ENCODE assay signal across 8 cellular contexts in the genomic region with DNA sequence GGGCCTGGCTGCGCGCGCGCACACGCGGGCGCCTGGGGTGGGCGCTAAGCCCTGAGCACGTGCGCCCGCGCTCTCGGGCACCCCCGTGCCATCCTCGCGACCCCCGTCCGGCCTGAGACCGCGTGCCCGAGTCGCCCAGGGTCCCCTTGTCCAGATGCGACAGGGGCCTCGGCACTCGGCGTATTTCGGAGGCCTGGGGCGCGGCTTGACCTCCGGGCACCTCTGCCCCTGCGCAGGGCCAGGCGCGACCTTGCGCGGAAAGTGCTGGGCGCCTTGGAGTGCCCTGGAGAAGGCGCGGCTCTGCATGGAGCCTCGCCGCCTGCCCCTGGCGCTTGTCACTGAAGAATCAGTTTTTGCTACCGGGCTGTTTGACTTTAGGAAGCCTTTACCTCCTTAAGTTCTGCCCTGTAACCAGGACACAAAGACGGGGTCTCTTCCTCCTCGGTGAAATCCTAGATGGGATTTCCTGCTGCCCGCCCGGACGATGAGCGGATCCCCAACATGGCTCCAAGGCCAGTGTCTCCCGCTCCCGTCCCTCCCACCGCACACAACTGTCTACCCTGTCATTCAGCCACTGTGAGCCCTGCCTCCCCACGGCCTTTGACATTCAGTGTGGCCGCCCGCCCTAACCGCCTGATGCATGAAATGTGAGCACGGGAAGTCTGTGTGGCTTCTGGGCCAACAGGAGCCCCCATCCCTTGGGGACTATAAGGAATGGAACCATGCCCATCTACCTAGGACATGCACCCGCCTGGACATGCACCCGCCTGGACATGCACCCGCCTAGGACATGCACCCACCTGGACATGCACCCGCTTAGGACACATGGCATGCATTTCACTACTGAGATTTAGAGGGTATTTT. TPM values are rescaled to one million over a fixed set of nuclear protein-coding genes. Genes with fewer than 3 reads are reported as not detected.
DNase-seq lines count a peak whose midpoint lies in the region; ATAC-seq and TF ChIP-seq lines count a peak whose summit lies in the region.

No MANE protein-coding gene starts in this region.

- H3K9me3 Mint-ChIP-seq in central memory CD8-positive, alpha-beta T cell: no peaks in the 10 kb centered on the region
- no peaks in the 10 kb centered on the region for H3K9me3 Mint-ChIP-seq in mesothelial cell of epicardium

- no peak for ATAC-seq in central memory CD8-positive, alpha-beta T cell (replicated peaks; ENCODE audit: extremely low read depth, poor library complexity, severe bottlenecking)
- ATAC-seq in GM21367 (IDR thresholded peaks at IDR 0.05; ENCODE audit: unreplicated experiment) (no peak), GM21529 (IDR thresholded peaks at IDR 0.05; ENCODE audit: unreplicated experiment) (no peak)

- peaks cover 31% of the 10 kb centered on the region for H3K27me3 ChIP-seq in HL-60 (ENCODE audit: insufficient read depth, poor library complexity, severe bottlenecking)

- peaks cover 4% of the 10 kb centered on the region for H3K4me1 Mint-ChIP-seq in central memory CD8-positive, alpha-beta T cell
- peaks cover 5% of the 10 kb centered on the region for H3K4me1 Mint-ChIP-seq in mesothelial cell of epicardium

- H3K4me3 ChIP-seq in AG09309 (ENCODE audit: control insufficient read depth, low read depth, low read length) (peak overlapping the region; percentile 85), HL-60 (replicated peaks; ENCODE audit: insufficient read depth, low read length) (peak overlapping the region; percentile 77)

- H3K36me3 Mint-ChIP-seq in central memory CD8-positive, alpha-beta T cell (ENCODE audit: insufficient read depth): peaks cover 3% of the 10 kb centered on the region
- H3K36me3 Mint-ChIP-seq in mesothelial cell of epicardium: peaks cover 3% of the 10 kb centered on the region

- H3K27ac ChIP-seq in HL-60 (replicated peaks): no peak overlapping the region

- H3K4me3 Mint-ChIP-seq in central memory CD8-positive, alpha-beta T cell: peak overlapping the region; percentile 68
- H3K4me3 Mint-ChIP-seq in mesothelial cell of epicardium: peak overlapping the region; percentile 60

- TF ChIP-seq CTCF in AG09309 (IDR thresholded peaks at IDR 0.05; ENCODE audit: control insufficient read depth, insufficient read depth, low read depth, low read length, missing control alignments): no peak
- TF ChIP-seq CTCF in HL-60 (IDR thresholded peaks at IDR 0.05; ENCODE audit: insufficient read depth, low read length): no peak
- TF ChIP-seq CTCF in mesothelial cell of epicardium (IDR thresholded peaks at IDR 0.05; ENCODE audit: unreplicated experiment): no peak

- H3K27me3 Mint-ChIP-seq in central memory CD8-positive, alpha-beta T cell: peaks cover 8% of the 10 kb centered on the region
- peaks cover 81% of the 10 kb centered on the region for H3K27me3 Mint-ChIP-seq in mesothelial cell of epicardium (ENCODE audit: low read depth)

- DNase-seq in AG09309 (ENCODE audit: low read depth) (no peak), HL-60 (ENCODE audit: low read depth in 1 of 2, low spot score in 1 of 2) (no peak), mesothelial cell of epicardium (ENCODE audit: low spot score in 2 of 2, unreplicated experiment in 2 of 2) (no peak), RKO (ENCODE audit: low spot score) (no peak), globus pallidus (ENCODE audit: low spot score) (no peak)
- DNase-seq in central memory CD8-positive, alpha-beta T cell (ENCODE audit: low spot score in 2 of 2): no peak

- no peak overlapping the region for H3K27ac Mint-ChIP-seq in central memory CD8-positive, alpha-beta T cell (ENCODE audit: low read depth)
- no peak overlapping the region for H3K27ac Mint-ChIP-seq in mesothelial cell of epicardium

RNA-seq across cellular contexts. Expression of a gene that starts 1.1 kb away (rescaled TPM):
- 8.0 to 9.9 TPM (median 8.4 TPM) in 3 replicates for total RNA-seq in mesothelial cell of epicardium

RNA-seq across cellular contexts. Expression of a gene that starts 23.2 kb away (rescaled TPM):
- 15.2 to 17.0 TPM (median 16.1 TPM) in 3 replicates for total RNA-seq in mesothelial cell of epicardium
